Comparison of ENCODE assay signal across 8 cellular contexts in the genomic region with DNA sequence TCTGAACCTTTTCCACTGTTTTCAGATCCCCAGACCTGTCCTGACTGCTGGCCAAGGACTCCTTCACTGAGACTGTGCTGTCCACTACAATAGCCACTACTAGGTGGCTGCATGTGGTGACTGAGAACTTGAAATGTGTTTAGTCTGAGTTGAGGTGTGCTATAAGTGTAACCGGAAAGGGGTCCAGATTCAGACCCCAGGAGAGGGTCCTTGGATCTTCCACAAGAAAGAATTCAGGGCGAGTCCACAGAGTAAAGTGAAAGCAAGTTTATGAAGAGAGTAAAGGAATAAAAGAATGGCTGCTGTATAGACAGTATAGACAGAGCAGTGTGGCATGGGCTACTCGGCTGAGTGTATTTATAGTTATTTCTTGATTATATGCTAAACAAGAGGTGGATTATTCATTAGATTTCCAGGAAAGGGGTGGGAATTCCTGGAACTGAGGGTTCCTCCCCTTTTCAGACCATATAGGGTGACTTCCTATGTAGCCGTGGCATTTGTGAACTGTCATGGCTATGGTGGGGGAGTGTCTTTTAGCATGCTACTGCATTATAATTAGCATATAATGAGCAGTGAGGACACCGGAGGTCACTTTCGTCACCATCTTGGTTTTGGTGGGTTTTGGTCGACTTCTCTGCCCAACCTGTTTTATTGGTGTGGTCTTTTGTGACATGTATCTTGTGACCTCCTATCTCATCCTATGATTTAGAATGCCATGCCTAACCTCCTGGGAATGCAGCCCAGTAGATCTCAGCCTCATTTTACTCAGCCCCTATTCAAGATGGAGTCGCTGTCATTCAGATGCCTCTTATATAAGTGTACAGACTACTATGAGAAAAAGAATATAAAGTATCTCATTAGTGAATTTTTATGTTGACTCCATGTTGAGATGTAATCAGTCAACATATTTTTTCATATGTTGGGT.
DNase-seq lines count a peak whose midpoint lies in the region; ATAC-seq and TF ChIP-seq lines count a peak whose summit lies in the region.

No MANE protein-coding gene starts in this region.

- H3K4me3 ChIP-seq in left ventricle myocardium inferior = no peak overlapping the region
- no peak overlapping the region for H3K4me3 ChIP-seq in upper lobe of left lung
- no peak overlapping the region for H3K4me3 ChIP-seq in coronary artery

- 58 to 59% methylated on average over 8 of the region's 8 CpGs for whole genome bisulfite sequencing in upper lobe of left lung, 2 donors

- no peaks in the 10 kb centered on the region for H3K9me3 ChIP-seq in left ventricle myocardium inferior (replicated peaks)
- no peaks in the 10 kb centered on the region for H3K9me3 ChIP-seq in upper lobe of left lung

- H3K4me1 Mint-ChIP-seq in activated B cell treated with CpG ODN at 0.5 μM for 24 hours = peaks cover 96% of the 10 kb centered on the region

- no peaks in the 10 kb centered on the region for H3K36me3 ChIP-seq in left ventricle myocardium inferior
- H3K36me3 ChIP-seq in upper lobe of left lung = no peaks in the 10 kb centered on the region

- peak overlapping the region; percentile 57 for H3K27ac Mint-ChIP-seq in activated B cell treated with CpG ODN at 0.5 μM for 24 hours

- intact Hi-C loops in left ventricle myocardium inferior (cut with micrococcal nuclease) = no loop called here
- intact Hi-C loops in cardiac septum (cut with DNase I) = no loop called here
- intact Hi-C loops in activated B cell treated with CpG ODN at 0.5 μM for 24 hours (cut with micrococcal nuclease) = no loop called here

- H3K27ac ChIP-seq in left ventricle myocardium inferior (replicated peaks) (peak overlapping the region; percentile 88), upper lobe of left lung (peak overlapping the region; percentile 76 to 89 (median 83)), coronary artery (peak overlapping the region in 1 of 2 donors; percentile 22)

- TF ChIP-seq EP300 in upper lobe of left lung (IDR thresholded peaks at IDR 0.05) = peak in 1 of 4 donors; percentile 18

- H3K27me3 Mint-ChIP-seq in activated B cell treated with CpG ODN at 0.5 μM for 24 hours = no peaks in the 10 kb centered on the region

- peak overlapping the region; percentile 17 for H3K4me3 Mint-ChIP-seq in activated B cell treated with CpG ODN at 0.5 μM for 24 hours

- no peaks in the 10 kb centered on the region for H3K9me3 Mint-ChIP-seq in activated B cell treated with CpG ODN at 0.5 μM for 24 hours

- peaks cover 6% of the 10 kb centered on the region for H3K36me3 Mint-ChIP-seq in activated B cell treated with CpG ODN at 0.5 μM for 24 hours (ENCODE audit: low read depth)

- DNase-seq in left ventricle myocardium inferior (no peak), cardiac septum (ENCODE audit: low spot score) (no peak), activated B cell treated with CpG ODN at 0.5 μM for 24 hours (no peak), left kidney (ENCODE audit: low read depth, low spot score) (peak; percentile 32), upper lobe of left lung (no peak), coronary artery (ENCODE audit: low spot score) (no peak)

- TF ChIP-seq CTCF in left ventricle myocardium inferior (IDR thresholded peaks at IDR 0.05; ENCODE audit: borderline replicate concordance) (no peak), activated B cell treated with CpG ODN at 0.5 μM for 24 hours (IDR thresholded peaks at IDR 0.05) (no peak), upper lobe of left lung (IDR thresholded peaks at IDR 0.05) (no peak), coronary artery (IDR thresholded peaks at IDR 0.05) (no peak)

- CTCF ChIA-PET in activated B cell treated with CpG ODN at 0.5 μM for 24 hours (lab: Charles Lee) = no interaction called here

- POLR2A ChIA-PET in activated B cell treated with CpG ODN at 0.5 μM for 24 hours (lab: Charles Lee) = no interaction called here

- H3K4me1 ChIP-seq in left ventricle myocardium inferior (peaks cover 97% of the 10 kb centered on the region), upper lobe of left lung (peaks cover 77 to 98% (median 93%) of the 10 kb centered on the region in 4 donors)

- TF ChIP-seq POLR2A in upper lobe of left lung (IDR thresholded peaks at IDR 0.05) = no peak

- ATAC-seq in activated B cell treated with CpG ODN at 0.5 μM for 24 hours (ENCODE audit: low read depth) (no peak), upper lobe of left lung (ENCODE audit: low FRiP score in 2 of 2) (peak in 1 of 2 donors; percentile 5), GM21447 (IDR thresholded peaks at IDR 0.05; ENCODE audit: unreplicated experiment) (no peak), GM21576 (IDR thresholded peaks at IDR 0.05; ENCODE audit: unreplicated experiment) (no peak)

- H3K27me3 ChIP-seq in left ventricle myocardium inferior (ENCODE audit: low read depth) (no peaks in the 10 kb centered on the region), upper lobe of left lung (no peaks in the 10 kb centered on the region)
